ENCODE assay signal across 8 cellular contexts in the genomic region with DNA sequence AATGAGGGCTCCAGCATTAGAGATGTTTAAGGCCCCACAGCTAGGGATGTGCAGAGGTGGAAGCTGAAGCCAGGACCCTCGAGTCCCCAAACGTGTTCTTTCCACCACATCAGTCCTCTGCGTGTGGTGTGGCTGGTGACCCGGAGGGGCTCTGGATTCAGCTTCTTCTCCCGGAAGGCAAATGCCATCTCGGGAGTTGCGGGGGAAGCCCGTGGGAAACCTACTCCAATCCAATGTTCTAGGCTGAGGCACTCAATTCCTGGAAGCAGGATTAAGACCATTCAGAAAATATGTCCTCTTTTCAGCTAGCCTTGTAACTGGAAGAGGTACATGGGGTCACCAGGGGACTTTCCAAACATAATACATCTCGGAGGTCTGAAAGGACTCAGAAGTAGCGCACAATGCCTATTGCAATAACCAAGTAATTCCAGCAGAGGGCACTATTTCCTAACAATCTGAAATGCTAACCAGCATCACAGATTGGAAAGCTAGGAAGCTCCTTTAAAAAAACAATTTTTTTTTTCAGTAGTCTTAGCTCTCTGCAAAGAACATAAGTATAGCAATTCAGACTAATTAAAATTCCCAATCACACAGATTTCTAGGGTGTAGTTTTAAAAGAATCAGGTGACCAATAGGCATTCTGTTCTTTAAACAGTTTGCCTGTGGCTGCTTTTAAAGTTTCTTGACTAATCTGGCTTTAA. TPM values are rescaled to one million over a fixed set of nuclear protein-coding genes. Genes with fewer than 3 reads are reported as not detected.
DNase-seq lines count a peak whose midpoint lies in the region; ATAC-seq and TF ChIP-seq lines count a peak whose summit lies in the region.

No MANE protein-coding gene starts in this region.

- H3K4me1 ChIP-seq in PC-9 (replicated peaks; ENCODE audit: insufficient read depth) (peaks cover 17% of the 10 kb centered on the region), lung (ENCODE audit: control insufficient read depth in 2 of 2, insufficient read depth in 2 of 2, low read length in 2 of 2) (no peaks in the 10 kb centered on the region), uterus (no peaks in the 10 kb centered on the region)

- H3K27ac ChIP-seq in PC-9 (peak overlapping the region; percentile 7; the same call in 1 of the 2 replicates), lung (ENCODE audit: low read depth in 1 of 2, low read length in 1 of 2) (no peak overlapping the region), uterus (no peak overlapping the region)

- no peak for TF ChIP-seq POLR2A in uterus (IDR thresholded peaks at IDR 0.05)

- POLR2A ChIA-PET in PC-9 (lab: Charles Lee; ENCODE audit: unreplicated experiment) = interaction anchor here (0.7 to 0.9 kb wide), 4 partner anchors 39 to 170 kb away, joined by 3 to 11 read pairs (median 4); no protein-coding TSS in a partner anchor

- CTCF ChIA-PET in PC-9 (lab: Charles Lee) = interaction anchor here (0.6 to 3.7 kb wide), 9 partner anchors 37 to 313 kb away, joined by 3 to 40 read pairs (median 4); a partner anchor contains a TSS

- peaks cover 51% of the 10 kb centered on the region for H3K27me3 Mint-ChIP-seq in activated CD4-positive, alpha-beta T cell treated with anti-CD3 and anti-CD28 coated beads, Interleukin-2, amount 10 ng/mL, durations not matched to agents 24 days and 14 days

- no TSS peak for BruUV-seq in PC-9 (replicated peaks; lab: Mats Ljungman, UMichigan)

- H3K9me3 Mint-ChIP-seq in activated CD4-positive, alpha-beta T cell treated with anti-CD3 and anti-CD28 coated beads, Interleukin-2, amount 10 ng/mL, durations not matched to agents 24 days and 14 days = peaks cover 5% of the 10 kb centered on the region

- H3K27me3 ChIP-seq in PC-9 (ENCODE audit: insufficient read depth, low read depth) (no peaks in the 10 kb centered on the region), lung (ENCODE audit: control insufficient read depth, insufficient read depth) (no peaks in the 10 kb centered on the region), uterus (no peaks in the 10 kb centered on the region)

- H3K36me3 ChIP-seq in PC-9 (ENCODE audit: low read depth) (no peaks in the 10 kb centered on the region), lung (ENCODE audit: control insufficient read depth in 2 of 2, insufficient read depth in 2 of 2, low read length in 2 of 2) (no peaks in the 10 kb centered on the region), uterus (no peaks in the 10 kb centered on the region)

- no peaks in the 10 kb centered on the region for H3K4me1 Mint-ChIP-seq in activated CD4-positive, alpha-beta T cell treated with anti-CD3 and anti-CD28 coated beads, Interleukin-2, amount 10 ng/mL, durations not matched to agents 24 days and 14 days

- TF ChIP-seq CTCF in PC-9 (conservative IDR thresholded peaks at IDR 0.05) (peak; percentile 98), lung (IDR thresholded peaks at IDR 0.05; ENCODE audit: control extremely low read depth, extremely low read depth) (peak; percentile 84), uterus (IDR thresholded peaks at IDR 0.05) (peak; percentile 77 to 88 (median 84))

- intact Hi-C loops in activated CD4-positive, alpha-beta T cell treated with anti-CD3 and anti-CD28 coated beads, Interleukin-2, amount 10 ng/mL, durations not matched to agents 24 days and 14 days (cut with micrococcal nuclease) = loop anchor here (1.0 to 5.0 kb wide), 5 partner anchors 134 to 324 kb away; a partner anchor contains a TSS
- intact Hi-C loops in PC-9 (cut with micrococcal nuclease; ENCODE audit: unreplicated experiment) (loop anchor here (1.0 to 10.0 kb wide), 7 partner anchors 39 to 786 kb away; no protein-coding TSS in a partner anchor), uterus (cut with DNase I; ENCODE audit: low total_unique reads) (no loop called here)

- peak; percentile 84 for DNase-seq in activated CD4-positive, alpha-beta T cell treated with anti-CD3 and anti-CD28 coated beads, Interleukin-2, amount 10 ng/mL, durations not matched to agents 24 days and 14 days
- DNase-seq in activated CD4-positive, alpha-beta T cell treated with anti-CD3 and anti-CD28 coated beads, Interleukin-2, amount 50 U/mL, for 4 hours = no peak
- peak; percentile 91 for DNase-seq in HT-29 (ENCODE audit: low spot score)
- peak; percentile 34 to 55 for DNase-seq in PC-9
- peak; percentile 87 for DNase-seq in dermis blood vessel endothelial cell
- DNase-seq in lung (ENCODE audit: low spot score) = no peak
- DNase-seq in uterus = no peak

- no peaks in the 10 kb centered on the region for H3K36me3 Mint-ChIP-seq in activated CD4-positive, alpha-beta T cell treated with anti-CD3 and anti-CD28 coated beads, Interleukin-2, amount 10 ng/mL, durations not matched to agents 24 days and 14 days (ENCODE audit: low read depth)

- no peak overlapping the region for H3K4me2 ChIP-seq in PC-9

- no peaks in the 10 kb centered on the region for H3F3A ChIP-seq in PC-9 (ENCODE audit: insufficient read depth, low read depth)

- H3K4me3 ChIP-seq in PC-9 (no peak overlapping the region), lung (no peak overlapping the region), uterus (no peak overlapping the region)

- H3K9me3 ChIP-seq in PC-9 (ENCODE audit: insufficient read depth, low read depth) (no peaks in the 10 kb centered on the region), lung (ENCODE audit: control insufficient read depth in 2 of 2, insufficient read depth in 1 of 2, low read length in 1 of 2) (peaks cover 0 to 2% of the 10 kb centered on the region in 2 donors), uterus (no peaks in the 10 kb centered on the region)

- peak overlapping the region; percentile 56; the same call in 1 of the 2 replicates for H2AFZ ChIP-seq in PC-9

- H3K79me2 ChIP-seq in PC-9 (ENCODE audit: low read depth) = no peaks in the 10 kb centered on the region

- ATAC-seq in lung (ENCODE audit: insufficient read depth, low FRiP score) (peak; percentile 87), GM19324 (IDR thresholded peaks at IDR 0.05; ENCODE audit: low FRiP score, unreplicated experiment) (no peak)

- WGBS in lung, 2 donors = 38 to 46% methylated on average over 10 of the region's 10 CpGs

- no peak overlapping the region for H3K27ac Mint-ChIP-seq in activated CD4-positive, alpha-beta T cell treated with anti-CD3 and anti-CD28 coated beads, Interleukin-2, amount 10 ng/mL, durations not matched to agents 24 days and 14 days

- no peaks in the 10 kb centered on the region for H4K20me1 ChIP-seq in PC-9 (ENCODE audit: insufficient read depth)

- H3K4me3 Mint-ChIP-seq in activated CD4-positive, alpha-beta T cell treated with anti-CD3 and anti-CD28 coated beads, Interleukin-2, amount 10 ng/mL, durations not matched to agents 24 days and 14 days = no peak overlapping the region

- no peaks in the 10 kb centered on the region for H3K9me2 ChIP-seq in PC-9 (ENCODE audit: insufficient read depth)

RNA-seq across cellular contexts. Expression of a gene that starts 36.2 kb away (rescaled TPM):
- total RNA-seq in activated CD4-positive, alpha-beta T cell treated with anti-CD3 and anti-CD28 coated beads, Interleukin-2, amount 10 ng/mL, durations not matched to agents 24 days and 14 days = not detected in 2 replicates
- not detected in 2 replicates for total RNA-seq in HT-29 (2014; rRNA removed; shearing (Covaris generic))
- total RNA-seq in PC-9 (2021) (0.70 and 0.83 TPM in 2 replicates), dermis blood vessel endothelial cell (0.56 and 0.85 TPM in 2 replicates), lung (under 1 TPM; 0.25 to 0.40 TPM), uterus (1 to 10 TPM in 1 of 4 donors, under 1 TPM in 2, not detected in 1; 0.49 to 2.1 (median 0.59) TPM)
- under 1 TPM; 0.23 to 0.93 TPM for polyA plus RNA-seq in lung

RNA-seq across cellular contexts. Expression of a gene that starts 40.7 kb away (rescaled TPM):
- total RNA-seq in activated CD4-positive, alpha-beta T cell treated with anti-CD3 and anti-CD28 coated beads, Interleukin-2, amount 10 ng/mL, durations not matched to agents 24 days and 14 days = 34.6 and 38.7 TPM in 2 replicates
- not detected in 2 replicates for total RNA-seq in HT-29 (2014; rRNA removed; shearing (Covaris generic))
- total RNA-seq in PC-9 (2021) (10.1 TPM in 2 replicates), dermis blood vessel endothelial cell (138 and 168 TPM in 2 replicates), lung (10 to 100 TPM; 27.2 to 41.0 TPM), uterus (10 to 100 TPM; 12.8 to 70.9 (median 38.1) TPM)
- polyA plus RNA-seq in lung = 10 to 100 TPM in 1 of 2 donors, 1 to 10 TPM in 1; 7.3 to 12.3 TPM

Comparison
In these comparisons a context has a peak if more than half of its experiments do, and no peak if none do; other contexts are left out.
1. DNase-seq: peak in activated CD4-positive, alpha-beta T cell treated with anti-CD3 and anti-CD28 coated beads, Interleukin-2, amount 10 ng/mL, durations not matched to agents 24 days and 14 days (single experiment), HT-29 (single experiment), PC-9 (2 of 2) and dermis blood vessel endothelial cell (single experiment); none in activated CD4-positive, alpha-beta T cell treated with anti-CD3 and anti-CD28 coated beads, Interleukin-2, amount 50 U/mL, for 4 hours (0 of 2), lung (single experiment) and uterus (0 of 2).
2. RNA of a gene that starts 40.7 kb away (total RNA-seq): 138 to 168 TPM in dermis blood vessel endothelial cell, 12.8 to 70.9 TPM in uterus, 27.2 to 41.0 TPM in lung, 34.6 to 38.7 TPM in activated CD4-positive, alpha-beta T cell treated with anti-CD3 and anti-CD28 coated beads, Interleukin-2, amount 10 ng/mL, durations not matched to agents 24 days and 14 days and 10.1 TPM in PC-9; not detected in HT-29; every median in the first group is over 10 times any median in the second.
3. Peak in every context shown above with its lines, with median percentiles within 50 percentile points of each other: CTCF ChIP-seq.